In genomic region chr10:71753091-71753959, GRCh38 we compare ENCODE assay signal across 1 cellular context.
TF ChIP-seq lines count a peak whose summit lies in the region.

No MANE protein-coding gene starts in this region.

TF ChIP-seq in HepG2, 621 proteins besides CTCF, POLR2A, EP300 and RAD21 (continued from another document):
- no peak for TF ChIP-seq CEBPZ (IDR thresholded peaks at IDR 0.05; ENCODE audit: low read length)
- no peak for TF ChIP-seq BORCS8-MEF2B (CRISPR knock-in tag; IDR thresholded peaks at IDR 0.05)
- TF ChIP-seq ATF6 (CRISPR knock-in tag; conservative IDR thresholded peaks at IDR 0.05), result no peak
- no peak for TF ChIP-seq ZNF619 (CRISPR knock-in tag; IDR thresholded peaks at IDR 0.05)
- peak; percentile 46; the same call in 1 of the 2 replicates for TF ChIP-seq BCL6 (CRISPR knock-in tag; IDR thresholded peaks at IDR 0.05)
- peak; percentile 30 to 88 for TF ChIP-seq REST (IDR thresholded peaks at IDR 0.05; ENCODE audit: borderline replicate concordance in 1 of 2, low read depth in 1 of 2, low read length in 2 of 2)
- no peak for TF ChIP-seq FOXP4 (CRISPR knock-in tag; IDR thresholded peaks at IDR 0.05)
- TF ChIP-seq FOXM1 (CRISPR knock-in tag; IDR thresholded peaks at IDR 0.05), result no peak
- TF ChIP-seq NCOA1 (CRISPR knock-in tag; IDR thresholded peaks at IDR 0.05), result no peak
- no peak for TF ChIP-seq RARG (CRISPR knock-in tag; IDR thresholded peaks at IDR 0.05; ENCODE audit: low read depth)
- no peak for TF ChIP-seq ZSCAN31 (CRISPR knock-in tag; IDR thresholded peaks at IDR 0.05; ENCODE audit: low read depth)
- peak; percentile 55 for TF ChIP-seq NR2F6 (IDR thresholded peaks at IDR 0.05)
- TF ChIP-seq NR2F6 (CRISPR knock-in tag; IDR thresholded peaks at IDR 0.05), result no peak
- no peak for TF ChIP-seq STAT5B (CRISPR knock-in tag; IDR thresholded peaks at IDR 0.05)
- peak; percentile 19; the same call in 1 of the 2 replicates for TF ChIP-seq GATAD2A (CRISPR knock-in tag; IDR thresholded peaks at IDR 0.05)
- TF ChIP-seq ZSCAN29 (CRISPR knock-in tag; conservative IDR thresholded peaks at IDR 0.05), result no peak
- TF ChIP-seq HMG20B (CRISPR knock-in tag; conservative IDR thresholded peaks at IDR 0.05), result 0 out of 2 replicates have a peak, but pooled peaks have one; percentile 47
- TF ChIP-seq ZNF512 (CRISPR knock-in tag; IDR thresholded peaks at IDR 0.05), result no peak
- 0 out of 2 replicates have a peak, but pooled peaks have one; percentile 30 for TF ChIP-seq HDAC1 (CRISPR knock-in tag; IDR thresholded peaks at IDR 0.05)
- TF ChIP-seq ZNF792 (CRISPR knock-in tag; IDR thresholded peaks at IDR 0.05), result peak; percentile 68; the same call in 1 of the 2 replicates
- no peak for TF ChIP-seq RNF219 (CRISPR knock-in tag; IDR thresholded peaks at IDR 0.05)
- no peak for TF ChIP-seq ZGPAT (CRISPR knock-in tag; IDR thresholded peaks at IDR 0.05)
- TF ChIP-seq ZNF800 (CRISPR knock-in tag; IDR thresholded peaks at IDR 0.05), result no peak
- TF ChIP-seq ASH2L (IDR thresholded peaks at IDR 0.05; ENCODE audit: insufficient read length, low read depth, low read length), result no peak
- TF ChIP-seq PPARG (CRISPR knock-in tag; conservative IDR thresholded peaks at IDR 0.05), result peak; percentile 55; the same call in 1 of the 2 replicates
- TF ChIP-seq KDM2A (CRISPR knock-in tag; IDR thresholded peaks at IDR 0.05; ENCODE audit: borderline replicate concordance, low read depth), result peak; percentile 16; the same call in 1 of the 2 replicates
- TF ChIP-seq ZMAT3 (CRISPR knock-in tag; conservative IDR thresholded peaks at IDR 0.05), result no peak
- TF ChIP-seq MIER2 (CRISPR knock-in tag; IDR thresholded peaks at IDR 0.05), result peak; percentile 90
- peak; percentile 71 for TF ChIP-seq HNF4A (CRISPR knock-in tag; IDR thresholded peaks at IDR 0.05)
- no peak for TF ChIP-seq SP5 (CRISPR knock-in tag; IDR thresholded peaks at IDR 0.05; ENCODE audit: borderline replicate concordance, low read depth)
- peak; percentile 42; the same call in 1 of the 2 replicates for TF ChIP-seq RXRB (CRISPR knock-in tag; IDR thresholded peaks at IDR 0.05; ENCODE audit: borderline replicate concordance)
- TF ChIP-seq ZNF629 (CRISPR knock-in tag; conservative IDR thresholded peaks at IDR 0.05), result peak; percentile 37; the same call in 1 of the 2 replicates
- TF ChIP-seq CREB3 (CRISPR knock-in tag; IDR thresholded peaks at IDR 0.05), result no peak
- no peak for TF ChIP-seq ZNF670 (CRISPR knock-in tag; IDR thresholded peaks at IDR 0.05; ENCODE audit: borderline replicate concordance)
